In genomic region chr17:57948555-57949420, GRCh38 we compare ENCODE assay signal across 9 cellular contexts. TPM values are rescaled to one million over a fixed set of nuclear protein-coding genes. Genes with fewer than 3 reads are reported as not detected.
A peak's percentile ranks its signal among the peaks of the same experiment; 100 is the strongest.
DNase-seq lines count a peak whose midpoint lies in the region; ATAC-seq lines count a peak whose summit lies in the region.
"Had no signal": no experiment of that assay in that cellular context is flagged by ENCODE, and none has a peak within 500 bp of the region (broad histone marks: within the 10 kb centered on the region; RNA-seq: fewer than 3 reads in every experiment).

No MANE protein-coding gene starts in this region.

- H4K8ac ChIP-seq in trophoblast cell (ENCODE audit: low read depth, low read length) = peak overlapping the region; percentile 20

- H3K4me3 ChIP-seq in SK-N-MC (peak overlapping the region; percentile 57), trophoblast cell (ENCODE audit: low read depth, low read length) (no peak overlapping the region)

- H3K27ac ChIP-seq in SK-N-MC (peak overlapping the region; percentile 96), trophoblast cell (ENCODE audit: low read depth, low read length) (peak overlapping the region; percentile 93)

- DNase-seq in T-helper 1 cell (no peak), SK-N-MC (ENCODE audit: low read depth, low spot score) (no peak), fibroblast of gingiva (ENCODE audit: low read depth) (peak; percentile 97), trophoblast cell (peak; percentile 37 to 85), NCI-H2107 (lab: John Stamatoyannopoulos, UW) (no peak)
- no peak for DNase-seq in stimulated activated CD4-positive, alpha-beta T cell treated with anti-CD3 and anti-CD28 coated beads, Interleukin-1b, Interleukin-23, amount 100 ng/mL, for 48 hours

- WGBS in trophoblast cell (ENCODE audit: extremely low coverage, insufficient coverage, insufficient read length) = no CpG with 5 or more reads among the region's 5 CpGs

- H3K14ac ChIP-seq in trophoblast cell (ENCODE audit: low read length) = peak overlapping the region; percentile 25

- H4K12ac ChIP-seq in trophoblast cell (ENCODE audit: low read depth, low read length) = no peak overlapping the region

- ATAC-seq in GM18868 (IDR thresholded peaks at IDR 0.05; ENCODE audit: unreplicated experiment) = no peak

- H3K9me3 Mint-ChIP-seq in T-helper 1 cell treated with Interleukin-12 subunit alpha and Interleukin-12 subunit beta and Interleukin-4 antibody, amounts not matched to agents 30 μg/mL and 1 μg/mL, for 36 hours = no peaks in the 10 kb centered on the region
- H3K9me3 Mint-ChIP-seq: stimulated activated naive CD8-positive, alpha-beta T cell treated with anti-CD3 and anti-CD28 coated beads, Interleukin-15, Interleukin-2, amounts not matched to agents 100 ng/mL and 50 ng/mL, for 24 hours had no signal

- peak overlapping the region; percentile 21 for H3K4me2 ChIP-seq in trophoblast cell (ENCODE audit: low read length)

- no peak overlapping the region for H3K4me3 Mint-ChIP-seq in T-helper 1 cell treated with Interleukin-12 subunit alpha and Interleukin-12 subunit beta and Interleukin-4 antibody, amounts not matched to agents 30 μg/mL and 1 μg/mL, for 36 hours
- H3K4me3 Mint-ChIP-seq: stimulated activated naive CD8-positive, alpha-beta T cell treated with anti-CD3 and anti-CD28 coated beads, Interleukin-15, Interleukin-2, amounts not matched to agents 100 ng/mL and 50 ng/mL, for 24 hours had no signal

- no peaks in the 10 kb centered on the region for H3K9me3 ChIP-seq in SK-N-MC (ENCODE audit: low read depth, low read length)
- peaks cover 1% of the 10 kb centered on the region for H3K9me3 ChIP-seq in trophoblast cell (ENCODE audit: insufficient read depth, low read depth, low read length)

- H3K79me2 ChIP-seq in trophoblast cell (ENCODE audit: control insufficient read depth, insufficient read depth, low read length, poor library complexity) = no peaks in the 10 kb centered on the region

- H3K4ac ChIP-seq in trophoblast cell (ENCODE audit: low read depth, low read length) = no peak overlapping the region

- peak overlapping the region; percentile 59 for H4K91ac ChIP-seq in trophoblast cell (ENCODE audit: low read depth, low read length)

- H3K9ac ChIP-seq in SK-N-MC (ENCODE audit: insufficient read length) = peak overlapping the region; percentile 21
- H3K9ac ChIP-seq in trophoblast cell (ENCODE audit: low read length) = peak overlapping the region; percentile 6

- peaks cover 60% of the 10 kb centered on the region for H3K27me3 Mint-ChIP-seq in T-helper 1 cell treated with Interleukin-12 subunit alpha and Interleukin-12 subunit beta and Interleukin-4 antibody, amounts not matched to agents 30 μg/mL and 1 μg/mL, for 36 hours (ENCODE audit: low read depth)

- H3K4me1 Mint-ChIP-seq in T-helper 1 cell treated with Interleukin-12 subunit alpha and Interleukin-12 subunit beta and Interleukin-4 antibody, amounts not matched to agents 30 μg/mL and 1 μg/mL, for 36 hours (ENCODE audit: low read depth) = peaks cover 34% of the 10 kb centered on the region

- peak overlapping the region; percentile 58 for H2AK5ac ChIP-seq in trophoblast cell (ENCODE audit: low read length)

- H2BK5ac ChIP-seq in trophoblast cell (ENCODE audit: low read depth, low read length, poor library complexity) = peak overlapping the region; percentile 63

- peaks cover 15% of the 10 kb centered on the region for H3K79me1 ChIP-seq in trophoblast cell (ENCODE audit: low read length)

- H2BK120ac ChIP-seq in trophoblast cell (ENCODE audit: insufficient read depth, low read length, poor library complexity) = peak overlapping the region; percentile 40

- no peaks in the 10 kb centered on the region for H3K27me3 ChIP-seq in trophoblast cell (ENCODE audit: insufficient read depth, low read length)

- H3K23ac ChIP-seq in trophoblast cell (ENCODE audit: low read length) = no peak overlapping the region

- peak overlapping the region; percentile 34 for H2BK12ac ChIP-seq in trophoblast cell (ENCODE audit: low read length)

- H3K4me1 ChIP-seq in trophoblast cell (ENCODE audit: control insufficient read depth in 1 of 2, insufficient read depth in 2 of 2, low read length in 2 of 2) = peaks cover 32 to 40% of the 10 kb centered on the region in 2 experiments

- H2AFZ ChIP-seq in trophoblast cell (ENCODE audit: insufficient read depth, low read length, poor library complexity) = peak overlapping the region; percentile 62

- peaks cover 1% of the 10 kb centered on the region for H3K36me3 Mint-ChIP-seq in T-helper 1 cell treated with Interleukin-12 subunit alpha and Interleukin-12 subunit beta and Interleukin-4 antibody, amounts not matched to agents 30 μg/mL and 1 μg/mL, for 36 hours (ENCODE audit: low read depth)

- H3K36me3 ChIP-seq in SK-N-MC (ENCODE audit: insufficient read depth, low read length) (no peaks in the 10 kb centered on the region), trophoblast cell (ENCODE audit: control insufficient read depth in 1 of 2, insufficient read depth in 2 of 2, low read length in 2 of 2) (no peaks in the 10 kb centered on the region)

- H3K27ac Mint-ChIP-seq in T-helper 1 cell treated with Interleukin-12 subunit alpha and Interleukin-12 subunit beta and Interleukin-4 antibody, amounts not matched to agents 30 μg/mL and 1 μg/mL, for 36 hours = peak overlapping the region; percentile 16
- H3K27ac Mint-ChIP-seq: stimulated activated naive CD8-positive, alpha-beta T cell treated with anti-CD3 and anti-CD28 coated beads, Interleukin-15, Interleukin-2, amounts not matched to agents 100 ng/mL and 50 ng/mL, for 24 hours had no signal

- peak overlapping the region; percentile 69 for H3K18ac ChIP-seq in trophoblast cell (ENCODE audit: low read length)

RNA-seq across cellular contexts. Expression of gene CUEDC1, which starts 6.4 kb away (rescaled TPM):
- 12.4 and 13.0 TPM in 2 replicates for polyA plus RNA-seq in trophoblast cell (2013)

RNA-seq across cellular contexts. Expression of gene VEZF1, which starts 39.3 kb away (rescaled TPM):
- polyA plus RNA-seq in trophoblast cell (2013) = 36.2 and 37.1 TPM in 2 replicates

RNA-seq across cellular contexts. Expression of gene SRSF1, which starts 58.3 kb away (rescaled TPM):
- 176 and 177 TPM in 2 replicates for polyA plus RNA-seq in trophoblast cell (2013)

Comparison
In these comparisons a context has a peak if more than half of its experiments do, and no peak if none do; other contexts are left out.
1. DNase-seq: peak in fibroblast of gingiva (single experiment) and trophoblast cell (2 of 2); none in T-helper 1 cell (0 of 5), SK-N-MC (single experiment), stimulated activated CD4-positive, alpha-beta T cell treated with anti-CD3 and anti-CD28 coated beads, Interleukin-1b, Interleukin-23, amount 100 ng/mL, for 48 hours (single experiment) and NCI-H2107 (single experiment).